Comparison of ENCODE assay signal across 8 cellular contexts in genomic region chr4:25913851-25914669, GRCh38. TPM values are rescaled to one million over a fixed set of nuclear protein-coding genes. Genes with fewer than 3 reads are reported as not detected.
DNase-seq lines count a peak whose midpoint lies in the region; ATAC-seq and TF ChIP-seq lines count a peak whose summit lies in the region.

Gene SMIM20, plus strand, starts transcription at chr4:25914220. Its CDS starts 94 bp downstream, at chr4:25914314.

- peaks cover 10% of the 10 kb centered on the region; the same call in 1 of the 2 replicates for H3K27me3 ChIP-seq in HUES64 (ENCODE audit: insufficient read depth, low read length)
- H3K27me3 ChIP-seq in OCI-LY3 (ENCODE audit: low read depth, low read length), result no peaks in the 10 kb centered on the region

- DNase-seq in DMS114 treated with DMSO at 0.1 percent for 48 hours (lab: John Stamatoyannopoulos, UW; ENCODE audit: unreplicated experiment), result peak; percentile 44
- peak; percentile 82 for DNase-seq in activated T-cell treated with anti-CD3 and anti-CD28 coated beads for 24 hours (ENCODE audit: low read depth)
- DNase-seq in epidermal melanocyte (ENCODE audit: insufficient read length, low spot score), result peak; percentile 86
- DNase-seq in mucosa of descending colon, result peak; percentile 93 to 96 (median 94)
- peak; percentile 76 for DNase-seq in stimulated activated CD8-positive, alpha-beta memory T cell treated with anti-CD3 and anti-CD28 coated beads, Interleukin-4, amount 100 ng/mL, for 24 hours (ENCODE audit: low read depth)

- no peaks in the 10 kb centered on the region for H3K9me3 ChIP-seq in HUES64 (ENCODE audit: insufficient read depth, low read depth, low read length)
- H3K9me3 ChIP-seq in OCI-LY3 (ENCODE audit: insufficient read depth, low read length), result no peaks in the 10 kb centered on the region; the same call in 1 of the 2 replicates
- H3K9me3 ChIP-seq in mucosa of descending colon, result no peaks in the 10 kb centered on the region

- H3K36me3 ChIP-seq in HUES64 (ENCODE audit: insufficient read depth, low read length) (0 out of 2 replicates have a peak, but pooled peaks cover 4% of the 10 kb centered on the region), OCI-LY3 (replicated peaks; ENCODE audit: low read depth, low read length) (peaks cover 3% of the 10 kb centered on the region), mucosa of descending colon (ENCODE audit: low read depth) (no peaks in the 10 kb centered on the region)

- intact Hi-C loops in mucosa of descending colon (cut with DNase I, micrococcal nuclease), result no loop called here

- TF ChIP-seq CTCF in OCI-LY3 (IDR thresholded peaks at IDR 0.05; ENCODE audit: low read depth, low read length) (no peak), mucosa of descending colon (IDR thresholded peaks at IDR 0.05) (no peak)

- peaks cover 11% of the 10 kb centered on the region for H3K79me2 ChIP-seq in OCI-LY3 (ENCODE audit: low read length)

- peak within 1 kb of the TSS; percentile 37 for H2AFZ ChIP-seq in OCI-LY3 (ENCODE audit: low read depth, low read length)

- H3K4me1 ChIP-seq in HUES64 (ENCODE audit: insufficient read depth, low read length) (peaks cover 16% of the 10 kb centered on the region; the same call in 1 of the 2 replicates), OCI-LY3 (ENCODE audit: low read length) (peaks cover 17% of the 10 kb centered on the region), mucosa of descending colon (ENCODE audit: low read depth) (peaks cover 21% of the 10 kb centered on the region)

- H3K4me2 ChIP-seq in OCI-LY3 (ENCODE audit: low read length), result peak within 1 kb of the TSS; percentile 93

- no peaks in the 10 kb centered on the region for H4K20me1 ChIP-seq in OCI-LY3 (ENCODE audit: insufficient read depth, low read length)

- H3K4me3 ChIP-seq in HUES64 (ENCODE audit: low read length) (peak within 1 kb of the TSS; percentile 91), OCI-LY3 (ENCODE audit: low read length) (peak within 1 kb of the TSS; percentile 86), mucosa of descending colon (peak within 1 kb of the TSS; percentile 21)

- WGBS in HUES64, result 1% methylated on average over 57 of the region's 57 CpGs

- peak; percentile 94 for ATAC-seq in GM21515 (IDR thresholded peaks at IDR 0.05; ENCODE audit: unreplicated experiment)
- ATAC-seq in mucosa of descending colon, result peak; percentile 99

- H3K27ac ChIP-seq in HUES64 (ENCODE audit: low read depth, low read length) (peak within 1 kb of the TSS; percentile 95), OCI-LY3 (ENCODE audit: low read length) (peak within 1 kb of the TSS; percentile 81)

- peak within 1 kb of the TSS; percentile 90 for H3K9ac ChIP-seq in HUES64 (ENCODE audit: low read depth, low read length)
- peak within 1 kb of the TSS; percentile 85 for H3K9ac ChIP-seq in OCI-LY3 (ENCODE audit: low read length)

RNA-seq across cellular contexts. Expression of gene SMIM20, which starts in this region (rescaled TPM):
- 65.8 TPM for polyA plus RNA-seq in HUES64 (2013, experiment 1 of 2)
- polyA plus RNA-seq in HUES64 (2013, experiment 2 of 2), result 73.9 TPM
- total RNA-seq in mucosa of descending colon, result 10 to 100 TPM; 28.1 to 36.0 (median 28.7) TPM

Comparison
In these comparisons a context has a peak if more than half of its experiments do, and no peak if none do; other contexts are left out.
1. Peak in every context shown above with its lines: DNase-seq, ATAC-seq, H3K4me3 ChIP-seq and H3K27ac ChIP-seq.
2. DNase-seq: peak in every context shown above with its lines; median percentile 94 in mucosa of descending colon; 86 in epidermal melanocyte; 82 in activated T-cell treated with anti-CD3 and anti-CD28 coated beads for 24 hours; 76 in stimulated activated CD8-positive, alpha-beta memory T cell treated with anti-CD3 and anti-CD28 coated beads, Interleukin-4, amount 100 ng/mL, for 24 hours; 44 in DMS114 treated with DMSO at 0.1 percent for 48 hours.
3. H3K4me3 ChIP-seq: peak in every context shown above with its lines; median percentile 91 in HUES64; 86 in OCI-LY3; 21 in mucosa of descending colon.